Comparison of ENCODE assay signal across 20 cellular contexts in the genomic region with DNA sequence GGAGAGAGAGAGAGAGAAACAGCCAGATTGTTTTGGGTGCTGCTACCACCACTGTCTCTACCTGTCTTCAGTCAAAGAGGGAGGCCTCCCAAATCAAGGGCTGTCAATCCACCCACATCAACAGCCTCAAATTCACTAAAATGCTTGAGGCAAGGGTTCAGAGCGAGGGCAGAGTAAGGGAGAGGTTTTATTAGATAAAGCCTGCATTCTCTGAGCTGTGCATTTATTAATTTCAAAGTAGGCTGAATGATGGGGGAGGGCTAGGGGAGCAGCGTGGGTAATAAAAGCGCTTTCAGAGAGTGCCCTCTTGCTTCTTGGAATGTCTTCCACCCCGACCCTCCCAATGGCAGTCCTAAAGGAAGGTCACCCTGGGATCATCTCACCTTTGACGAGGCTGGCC.
"Had no signal": no experiment of that assay in that cellular context is flagged by ENCODE, and none has a peak within 500 bp of the region (broad histone marks: within the 10 kb centered on the region; RNA-seq: fewer than 3 reads in every experiment).

No MANE protein-coding gene starts in this region.

- H3K4me1 Mint-ChIP-seq: activated T-helper 17 cell treated with anti-CD3 and anti-CD28 coated beads, Interleukin-2, amount 50 U/mL, for 72 hours; central memory CD8-positive, alpha-beta T cell; neural progenitor cell had no signal

- ATAC-seq: activated T-helper 17 cell treated with anti-CD3 and anti-CD28 coated beads, Interleukin-2, amount 50 U/mL, for 72 hours; effector memory CD8-positive, alpha-beta T cell; upper lobe of right lung; WTC11 had no signal

- H3K4me2 ChIP-seq: neural progenitor cell had no signal

- H3K4me3 ChIP-seq: breast epithelium, dorsolateral prefrontal cortex, esophagus muscularis mucosa, gastroesophageal sphincter, heart left ventricle, neural progenitor cell, spleen, upper lobe of right lung had no signal

- H2AFZ ChIP-seq: neural progenitor cell had no signal

- H3K27ac ChIP-seq: breast epithelium, dorsolateral prefrontal cortex, esophagus muscularis mucosa, gastroesophageal sphincter, neural progenitor cell, upper lobe of right lung had no signal

- H3K36me3 Mint-ChIP-seq: neural progenitor cell, WTC11 had no signal

- H3K9me3 ChIP-seq: breast epithelium, esophagus muscularis mucosa, gastroesophageal sphincter, heart left ventricle, spleen, upper lobe of right lung had no signal

- H3K9ac ChIP-seq: neural progenitor cell had no signal

- DNase-seq: activated T-cell treated with anti-CD3 and anti-CD28 coated beads, Interleukin-2, amount 50 U/mL, for 1 hour; dorsolateral prefrontal cortex; effector memory CD8-positive, alpha-beta T cell; naive B cell; spleen; stimulated activated CD4-positive, alpha-beta T cell treated with anti-CD3 and anti-CD28 coated beads, Interleukin-4, amount 100 ng/mL, for 24 hours; stimulated activated naive CD4-positive, alpha-beta T cell treated with Interleukin-2 at 50 U/mL for 16 hours; T1000; upper lobe of right lung had no signal

- H3K9me3 Mint-ChIP-seq: neural progenitor cell, WTC11 had no signal

- H3K4me1 ChIP-seq: breast epithelium, neural progenitor cell had no signal

- H3K36me3 ChIP-seq: breast epithelium, esophagus muscularis mucosa, gastroesophageal sphincter, heart left ventricle, neural progenitor cell, spleen, upper lobe of right lung had no signal

- H3K27me3 ChIP-seq: breast epithelium, esophagus muscularis mucosa, gastroesophageal sphincter, heart left ventricle, neural progenitor cell, spleen, upper lobe of right lung had no signal

- H3K27me3 Mint-ChIP-seq: activated T-helper 17 cell treated with anti-CD3 and anti-CD28 coated beads, Interleukin-2, amount 50 U/mL, for 72 hours; central memory CD8-positive, alpha-beta T cell; effector memory CD8-positive, alpha-beta T cell; memory B cell had no signal

- H3K4me3 Mint-ChIP-seq: activated naive CD8-positive, alpha-beta T cell; activated T-helper 17 cell treated with anti-CD3 and anti-CD28 coated beads, Interleukin-2, amount 50 U/mL, for 72 hours; central memory CD8-positive, alpha-beta T cell; effector memory CD8-positive, alpha-beta T cell; memory B cell; neural progenitor cell; WTC11 had no signal

- H3K27ac Mint-ChIP-seq: activated naive CD8-positive, alpha-beta T cell; activated T-helper 17 cell treated with anti-CD3 and anti-CD28 coated beads, Interleukin-2, amount 50 U/mL, for 72 hours; effector memory CD8-positive, alpha-beta T cell; memory B cell; naive B cell; neural progenitor cell; progenitor cell of endocrine pancreas; WTC11 had no signal
